ENCODE assay signal across 1 cellular context in genomic region chrX:123173833-123174232, GRCh38.
TF ChIP-seq lines count a peak whose summit lies in the region.

No MANE protein-coding gene starts in this region.

TF ChIP-seq in HCT116, 20 proteins besides CTCF, POLR2A, EP300 and RAD21 (continued from another document):
- no peak for TF ChIP-seq REST (IDR thresholded peaks at IDR 0.05; ENCODE audit: low read depth)
- no peak for TF ChIP-seq SP1 (IDR thresholded peaks at IDR 0.05; ENCODE audit: low read depth)
- no peak for TF ChIP-seq MAX (IDR thresholded peaks at IDR 0.05)
- no peak for TF ChIP-seq FOSL1 (IDR thresholded peaks at IDR 0.05; ENCODE audit: low read depth)
